Comparison of ENCODE assay signal across 1 cellular context in the genomic region with DNA sequence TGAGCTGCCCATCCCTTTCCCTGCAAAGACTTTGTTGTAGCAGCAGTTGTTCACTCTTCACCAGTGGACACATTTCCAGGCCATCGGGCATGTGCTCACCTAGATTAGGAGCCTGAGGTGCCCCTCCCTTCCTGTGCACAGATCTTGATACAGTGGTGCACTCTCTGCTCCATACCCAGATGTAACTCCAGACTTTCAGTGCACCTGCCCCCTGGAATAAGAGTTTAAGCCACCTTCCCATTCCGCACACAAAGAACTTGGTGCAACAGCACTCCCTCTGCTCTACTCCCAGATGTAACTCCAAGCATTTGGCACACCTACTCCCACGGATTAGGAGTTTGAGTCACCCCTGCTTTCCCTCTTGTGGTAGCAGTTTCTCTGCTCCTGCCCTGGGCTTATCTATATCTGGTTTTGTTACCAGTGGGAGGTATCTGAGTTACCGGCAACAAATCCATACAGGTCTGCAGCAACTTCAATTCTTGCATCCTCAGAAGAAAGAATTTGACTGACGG.
TF ChIP-seq lines count a peak whose summit lies in the region.

No MANE protein-coding gene starts in this region.

TF ChIP-seq in IMR-90, 13 proteins besides CTCF, POLR2A, EP300 and RAD21 (continued from another document):
- TF ChIP-seq, protein P1, sequence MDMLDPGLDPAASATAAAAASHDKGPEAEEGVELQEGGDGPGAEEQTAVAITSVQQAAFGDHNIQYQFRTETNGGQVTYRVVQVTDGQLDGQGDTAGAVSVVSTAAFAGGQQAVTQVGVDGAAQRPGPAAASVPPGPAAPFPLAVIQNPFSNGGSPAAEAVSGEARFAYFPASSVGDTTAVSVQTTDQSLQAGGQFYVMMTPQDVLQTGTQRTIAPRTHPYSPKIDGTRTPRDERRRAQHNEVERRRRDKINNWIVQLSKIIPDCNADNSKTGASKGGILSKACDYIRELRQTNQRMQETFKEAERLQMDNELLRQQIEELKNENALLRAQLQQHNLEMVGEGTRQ (IDR thresholded peaks at IDR 0.05; ENCODE audit: low read depth, low read length): no peak
- no peak for TF ChIP-seq MAZ (IDR thresholded peaks at IDR 0.05; ENCODE audit: borderline replicate concordance, low read depth, low read length)
- TF ChIP-seq BHLHE40 (IDR thresholded peaks at IDR 0.05; ENCODE audit: low read depth, low read length): no peak
- no peak for TF ChIP-seq FOS (IDR thresholded peaks at IDR 0.05; ENCODE audit: low read depth, low read length)
- TF ChIP-seq RFX5 (IDR thresholded peaks at IDR 0.05; ENCODE audit: low read depth, low read length): no peak
- no peak for TF ChIP-seq CHD1 (IDR thresholded peaks at IDR 0.05; ENCODE audit: low read depth, low read length)
- no peak for TF ChIP-seq CEBPB (IDR thresholded peaks at IDR 0.05; ENCODE audit: low read depth, low read length)
- TF ChIP-seq SMC3 (IDR thresholded peaks at IDR 0.05; ENCODE audit: low read depth, low read length): no peak
- no peak for TF ChIP-seq RCOR1 (IDR thresholded peaks at IDR 0.05; ENCODE audit: insufficient replicate concordance, low read length)
- TF ChIP-seq, protein P2, sequence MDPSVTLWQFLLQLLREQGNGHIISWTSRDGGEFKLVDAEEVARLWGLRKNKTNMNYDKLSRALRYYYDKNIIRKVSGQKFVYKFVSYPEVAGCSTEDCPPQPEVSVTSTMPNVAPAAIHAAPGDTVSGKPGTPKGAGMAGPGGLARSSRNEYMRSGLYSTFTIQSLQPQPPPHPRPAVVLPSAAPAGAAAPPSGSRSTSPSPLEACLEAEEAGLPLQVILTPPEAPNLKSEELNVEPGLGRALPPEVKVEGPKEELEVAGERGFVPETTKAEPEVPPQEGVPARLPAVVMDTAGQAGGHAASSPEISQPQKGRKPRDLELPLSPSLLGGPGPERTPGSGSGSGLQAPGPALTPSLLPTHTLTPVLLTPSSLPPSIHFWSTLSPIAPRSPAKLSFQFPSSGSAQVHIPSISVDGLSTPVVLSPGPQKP (IDR thresholded peaks at IDR 0.05; ENCODE audit: borderline replicate concordance, low read depth, low read length): no peak
- TF ChIP-seq MXI1 (IDR thresholded peaks at IDR 0.05; ENCODE audit: borderline replicate concordance, low read depth, low read length): no peak
